In the genomic region with DNA sequence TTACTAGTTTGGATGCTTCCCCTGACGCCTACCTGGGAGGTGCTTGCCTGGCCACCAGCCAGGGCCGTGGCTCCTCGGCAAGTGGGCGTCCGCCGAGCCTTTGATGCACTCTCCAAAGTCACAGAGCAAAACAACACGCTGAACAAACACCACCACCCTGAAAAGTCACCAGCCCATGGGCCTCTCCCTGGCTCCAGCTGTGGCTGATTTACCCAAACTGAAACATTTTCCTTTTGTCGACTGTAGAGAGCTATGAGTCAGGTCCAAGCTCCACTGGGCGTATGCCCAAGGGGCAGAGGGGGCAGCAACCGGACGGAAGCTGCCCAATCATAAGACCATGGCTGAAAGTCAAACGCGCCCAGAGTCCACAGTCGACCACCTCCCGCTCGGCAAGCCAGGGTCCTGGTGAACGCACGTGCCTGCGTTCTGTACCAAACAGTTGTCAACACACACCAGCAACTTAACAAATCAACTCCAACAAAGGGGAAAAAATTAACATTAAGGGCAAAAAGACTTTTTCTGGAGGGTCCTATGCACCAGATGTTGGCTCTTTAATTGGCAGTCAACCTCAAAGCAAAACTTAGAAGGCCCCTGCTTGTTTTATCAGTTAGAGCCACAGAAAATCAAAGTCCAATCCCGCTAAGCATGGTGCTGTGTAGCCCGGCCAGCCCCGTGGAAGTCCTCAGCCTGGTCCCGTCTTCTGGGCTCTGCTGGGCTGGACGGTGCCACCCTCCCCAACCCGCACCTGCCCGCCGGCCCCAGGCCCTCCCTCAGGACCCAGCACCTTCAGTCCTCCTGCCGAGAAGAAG, we compare ENCODE assay signal across 2 cellular contexts.
TF ChIP-seq lines count a peak whose summit lies in the region.

No MANE protein-coding gene starts in this region.

TF ChIP-seq in HEK293, 187 proteins besides CTCF, POLR2A, EP300 and RAD21 (continued from another document and continues in another):
- TF ChIP-seq, protein P1, sequence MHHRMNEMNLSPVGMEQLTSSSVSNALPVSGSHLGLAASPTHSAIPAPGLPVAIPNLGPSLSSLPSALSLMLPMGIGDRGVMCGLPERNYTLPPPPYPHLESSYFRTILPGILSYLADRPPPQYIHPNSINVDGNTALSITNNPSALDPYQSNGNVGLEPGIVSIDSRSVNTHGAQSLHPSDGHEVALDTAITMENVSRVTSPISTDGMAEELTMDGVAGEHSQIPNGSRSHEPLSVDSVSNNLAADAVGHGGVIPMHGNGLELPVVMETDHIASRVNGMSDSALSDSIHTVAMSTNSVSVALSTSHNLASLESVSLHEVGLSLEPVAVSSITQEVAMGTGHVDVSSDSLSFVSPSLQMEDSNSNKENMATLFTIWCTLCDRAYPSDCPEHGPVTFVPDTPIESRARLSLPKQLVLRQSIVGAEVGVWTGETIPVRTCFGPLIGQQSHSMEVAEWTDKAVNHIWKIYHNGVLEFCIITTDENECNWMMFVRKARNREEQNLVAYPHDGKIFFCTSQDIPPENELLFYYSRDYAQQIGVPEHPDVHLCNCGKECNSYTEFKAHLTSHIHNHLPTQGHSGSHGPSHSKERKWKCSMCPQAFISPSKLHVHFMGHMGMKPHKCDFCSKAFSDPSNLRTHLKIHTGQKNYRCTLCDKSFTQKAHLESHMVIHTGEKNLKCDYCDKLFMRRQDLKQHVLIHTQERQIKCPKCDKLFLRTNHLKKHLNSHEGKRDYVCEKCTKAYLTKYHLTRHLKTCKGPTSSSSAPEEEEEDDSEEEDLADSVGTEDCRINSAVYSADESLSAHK (tag by site-specific recombination; IDR thresholded peaks at IDR 0.05), result no peak
- TF ChIP-seq GLIS2 (tag by site-specific recombination; IDR thresholded peaks at IDR 0.05) (peak; percentile 29), ZSCAN16 (tag by site-specific recombination; IDR thresholded peaks at IDR 0.05) (no peak), ZNF10 (tag by site-specific recombination; IDR thresholded peaks at IDR 0.05) (no peak), ZNF677 (tag by site-specific recombination; IDR thresholded peaks at IDR 0.05) (no peak), ZNF266 (tag by site-specific recombination; IDR thresholded peaks at IDR 0.05; ENCODE audit: low read depth) (no peak), ZNF324 (tag by site-specific recombination; IDR thresholded peaks at IDR 0.05) (no peak), ZNF335 (tag by site-specific recombination; conservative IDR thresholded peaks at IDR 0.05) (no peak), ZNF837 (tag by site-specific recombination; IDR thresholded peaks at IDR 0.05) (no peak), ZNF184 (tag by site-specific recombination; IDR thresholded peaks at IDR 0.05) (no peak), ZNF777 (tag by site-specific recombination; IDR thresholded peaks at IDR 0.05; ENCODE audit: borderline replicate concordance) (no peak), ZNF76 (tag by site-specific recombination; IDR thresholded peaks at IDR 0.05; ENCODE audit: borderline replicate concordance, low read depth) (no peak)
- TF ChIP-seq, protein P2, sequence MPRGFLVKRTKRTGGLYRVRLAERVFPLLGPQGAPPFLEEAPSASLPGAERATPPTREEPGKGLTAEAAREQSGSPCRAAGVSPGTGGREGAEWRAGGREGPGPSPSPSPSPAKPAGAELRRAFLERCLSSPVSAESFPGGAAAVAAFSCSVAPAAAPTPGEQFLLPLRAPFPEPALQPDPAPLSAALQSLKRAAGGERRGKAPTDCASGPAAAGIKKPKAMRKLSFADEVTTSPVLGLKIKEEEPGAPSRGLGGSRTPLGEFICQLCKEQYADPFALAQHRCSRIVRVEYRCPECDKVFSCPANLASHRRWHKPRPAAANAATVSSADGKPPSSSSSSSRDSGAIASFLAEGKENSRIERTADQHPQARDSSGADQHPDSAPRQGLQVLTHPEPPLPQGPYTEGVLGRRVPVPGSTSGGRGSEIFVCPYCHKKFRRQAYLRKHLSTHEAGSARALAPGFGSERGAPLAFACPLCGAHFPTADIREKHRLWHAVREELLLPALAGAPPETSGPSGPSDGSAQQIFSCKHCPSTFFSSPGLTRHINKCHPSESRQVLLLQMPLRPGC (tag by site-specific recombination; IDR thresholded peaks at IDR 0.05), result no peak
- TF ChIP-seq, protein P3, sequence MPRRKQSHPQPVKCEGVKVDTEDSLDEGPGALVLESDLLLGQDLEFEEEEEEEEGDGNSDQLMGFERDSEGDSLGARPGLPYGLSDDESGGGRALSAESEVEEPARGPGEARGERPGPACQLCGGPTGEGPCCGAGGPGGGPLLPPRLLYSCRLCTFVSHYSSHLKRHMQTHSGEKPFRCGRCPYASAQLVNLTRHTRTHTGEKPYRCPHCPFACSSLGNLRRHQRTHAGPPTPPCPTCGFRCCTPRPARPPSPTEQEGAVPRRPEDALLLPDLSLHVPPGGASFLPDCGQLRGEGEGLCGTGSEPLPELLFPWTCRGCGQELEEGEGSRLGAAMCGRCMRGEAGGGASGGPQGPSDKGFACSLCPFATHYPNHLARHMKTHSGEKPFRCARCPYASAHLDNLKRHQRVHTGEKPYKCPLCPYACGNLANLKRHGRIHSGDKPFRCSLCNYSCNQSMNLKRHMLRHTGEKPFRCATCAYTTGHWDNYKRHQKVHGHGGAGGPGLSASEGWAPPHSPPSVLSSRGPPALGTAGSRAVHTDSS (tag by site-specific recombination; IDR thresholded peaks at IDR 0.05), result no peak
- TF ChIP-seq, protein P4, sequence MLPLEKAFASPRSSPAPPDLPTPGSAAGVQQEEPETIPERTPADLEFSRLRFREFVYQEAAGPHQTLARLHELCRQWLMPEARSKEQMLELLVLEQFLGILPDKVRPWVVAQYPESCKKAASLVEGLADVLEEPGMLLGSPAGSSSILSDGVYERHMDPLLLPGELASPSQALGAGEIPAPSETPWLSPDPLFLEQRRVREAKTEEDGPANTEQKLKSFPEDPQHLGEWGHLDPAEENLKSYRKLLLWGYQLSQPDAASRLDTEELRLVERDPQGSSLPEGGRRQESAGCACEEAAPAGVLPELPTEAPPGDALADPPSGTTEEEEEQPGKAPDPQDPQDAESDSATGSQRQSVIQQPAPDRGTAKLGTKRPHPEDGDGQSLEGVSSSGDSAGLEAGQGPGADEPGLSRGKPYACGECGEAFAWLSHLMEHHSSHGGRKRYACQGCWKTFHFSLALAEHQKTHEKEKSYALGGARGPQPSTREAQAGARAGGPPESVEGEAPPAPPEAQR (tag by site-specific recombination; IDR thresholded peaks at IDR 0.05), result no peak
- TF ChIP-seq, protein P5, sequence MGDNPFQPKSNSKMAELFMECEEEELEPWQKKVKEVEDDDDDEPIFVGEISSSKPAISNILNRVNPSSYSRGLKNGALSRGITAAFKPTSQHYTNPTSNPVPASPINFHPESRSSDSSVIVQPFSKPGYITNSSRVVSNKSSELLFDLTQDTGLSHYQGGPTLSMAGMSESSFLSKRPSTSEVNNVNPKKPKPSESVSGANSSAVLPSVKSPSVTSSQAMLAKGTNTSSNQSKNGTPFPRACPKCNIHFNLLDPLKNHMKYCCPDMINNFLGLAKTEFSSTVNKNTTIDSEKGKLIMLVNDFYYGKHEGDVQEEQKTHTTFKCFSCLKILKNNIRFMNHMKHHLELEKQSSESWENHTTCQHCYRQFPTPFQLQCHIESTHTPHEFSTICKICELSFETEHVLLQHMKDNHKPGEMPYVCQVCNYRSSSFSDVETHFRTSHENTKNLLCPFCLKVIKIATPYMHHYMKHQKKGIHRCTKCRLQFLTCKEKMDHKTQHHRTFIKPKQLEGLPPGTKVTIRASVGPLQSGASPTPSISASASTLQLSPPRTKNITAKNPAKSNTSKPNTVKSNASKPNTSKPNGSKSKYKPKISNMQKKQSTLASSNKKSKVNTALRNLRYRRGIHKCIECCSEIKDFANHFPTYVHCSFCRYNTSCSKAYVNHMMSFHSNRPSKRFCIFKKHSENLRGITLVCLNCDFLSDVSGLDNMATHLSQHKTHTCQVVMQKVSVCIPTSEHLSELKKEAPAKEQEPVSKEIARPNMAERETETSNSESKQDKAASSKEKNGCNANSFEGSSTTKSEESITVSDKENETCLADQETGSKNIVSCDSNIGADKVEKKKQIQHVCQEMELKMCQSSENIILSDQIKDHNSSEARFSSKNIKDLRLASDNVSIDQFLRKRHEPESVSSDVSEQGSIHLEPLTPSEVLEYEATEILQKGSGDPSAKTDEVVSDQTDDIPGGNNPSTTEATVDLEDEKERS (tag by site-specific recombination; IDR thresholded peaks at IDR 0.05), result no peak

TF ChIP-seq in HepG2, 621 proteins besides CTCF, POLR2A, EP300 and RAD21 (continued from another document and continues in another):
- TF ChIP-seq, protein P6, sequence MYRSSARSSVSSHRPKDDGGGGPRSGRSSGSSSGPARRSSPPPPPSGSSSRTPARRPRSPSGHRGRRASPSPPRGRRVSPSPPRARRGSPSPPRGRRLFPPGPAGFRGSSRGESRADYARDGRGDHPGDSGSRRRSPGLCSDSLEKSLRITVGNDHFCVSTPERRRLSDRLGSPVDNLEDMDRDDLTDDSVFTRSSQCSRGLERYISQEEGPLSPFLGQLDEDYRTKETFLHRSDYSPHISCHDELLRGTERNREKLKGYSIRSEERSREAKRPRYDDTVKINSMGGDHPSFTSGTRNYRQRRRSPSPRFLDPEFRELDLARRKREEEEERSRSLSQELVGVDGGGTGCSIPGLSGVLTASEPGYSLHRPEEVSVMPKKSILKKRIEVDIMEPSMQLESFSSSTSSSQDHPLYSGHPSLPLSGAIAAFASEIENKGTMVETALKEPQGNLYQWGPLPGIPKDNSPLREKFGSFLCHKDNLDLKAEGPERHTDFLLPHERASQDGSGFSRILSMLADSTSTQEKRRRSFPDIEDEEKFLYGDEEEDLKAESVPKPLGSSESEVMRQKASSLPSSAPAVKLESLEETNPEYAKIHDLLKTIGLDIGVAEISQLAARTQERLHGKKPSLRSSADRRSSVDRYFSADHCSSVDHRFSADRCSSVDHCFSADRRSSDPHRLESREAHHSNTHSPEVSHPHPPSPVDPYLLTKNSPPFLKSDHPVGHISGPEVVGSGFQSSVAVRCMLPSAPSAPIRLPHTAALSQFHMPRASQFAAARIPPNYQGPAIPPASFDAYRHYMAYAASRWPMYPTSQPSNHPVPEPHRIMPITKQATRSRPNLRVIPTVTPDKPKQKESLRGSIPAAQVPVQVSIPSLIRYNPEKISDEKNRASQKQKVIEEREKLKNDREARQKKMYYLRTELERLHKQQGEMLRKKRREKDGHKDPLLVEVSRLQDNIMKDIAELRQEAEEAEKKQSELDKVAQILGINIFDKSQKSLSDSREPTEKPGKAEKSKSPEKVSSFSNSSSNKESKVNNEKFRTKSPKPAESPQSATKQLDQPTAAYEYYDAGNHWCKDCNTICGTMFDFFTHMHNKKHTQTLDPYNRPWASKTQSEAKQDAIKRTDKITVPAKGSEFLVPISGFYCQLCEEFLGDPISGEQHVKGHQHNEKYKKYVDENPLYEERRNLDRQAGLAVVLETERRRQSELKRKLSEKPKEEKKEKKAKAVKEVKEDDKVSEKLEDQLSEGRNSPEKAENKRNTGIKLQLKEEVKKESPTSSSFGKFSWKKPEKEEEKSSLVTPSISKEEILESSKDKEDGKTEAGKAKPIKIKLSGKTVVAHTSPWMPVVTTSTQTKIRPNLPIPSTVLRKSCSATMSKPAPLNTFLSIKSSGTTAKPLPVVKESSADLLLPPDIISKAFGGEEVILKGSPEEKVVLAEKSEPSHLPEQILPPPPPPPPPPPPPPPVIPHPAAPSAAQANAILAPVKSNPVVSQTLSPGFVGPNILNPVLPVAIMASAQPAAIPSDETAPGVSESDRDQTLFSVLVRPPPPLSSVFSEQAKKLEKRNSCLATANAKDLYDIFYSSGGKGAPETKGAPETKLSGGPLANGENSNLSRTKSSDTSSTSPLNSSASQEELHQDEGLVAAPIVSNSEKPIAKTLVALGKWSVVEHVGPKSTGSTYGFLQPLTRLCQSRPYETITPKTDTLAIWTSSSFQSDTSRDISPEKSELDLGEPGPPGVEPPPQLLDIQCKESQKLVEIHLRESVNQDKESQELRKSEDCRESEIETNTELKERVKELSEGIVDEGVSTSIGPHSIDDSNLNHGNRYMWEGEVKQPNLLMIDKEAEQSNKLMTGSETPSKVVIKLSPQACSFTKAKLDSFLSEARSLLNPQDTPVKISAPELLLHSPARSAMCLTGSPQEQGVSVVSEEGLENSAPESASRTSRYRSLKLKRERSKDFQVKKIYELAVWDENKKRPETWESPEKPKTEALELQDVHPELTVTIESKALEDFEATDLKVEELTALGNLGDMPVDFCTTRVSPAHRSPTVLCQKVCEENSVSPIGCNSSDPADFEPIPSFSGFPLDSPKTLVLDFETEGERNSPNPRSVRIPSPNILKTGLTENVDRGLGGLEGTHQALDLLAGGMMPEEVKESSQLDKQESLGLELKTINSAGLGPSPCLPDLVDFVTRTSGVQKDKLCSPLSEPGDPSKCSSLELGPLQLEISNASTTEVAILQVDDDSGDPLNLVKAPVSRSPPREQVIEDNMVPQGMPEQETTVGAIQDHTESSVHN (CRISPR knock-in tag; IDR thresholded peaks at IDR 0.05), result no peak
- peak; percentile 88 for TF ChIP-seq NFKB2 (CRISPR knock-in tag; IDR thresholded peaks at IDR 0.05; ENCODE audit: borderline replicate concordance)
- no peak; the same call in 1 of the 2 replicates for TF ChIP-seq ZNF510 (CRISPR knock-in tag; IDR thresholded peaks at IDR 0.05; ENCODE audit: low read depth)
- peak; percentile 85; the same call in 1 of the 2 replicates for TF ChIP-seq ZNF337 (CRISPR knock-in tag; IDR thresholded peaks at IDR 0.05; ENCODE audit: borderline replicate concordance, low read depth)
- no peak for TF ChIP-seq YY1 (IDR thresholded peaks at IDR 0.05; ENCODE audit: insufficient read depth, insufficient replicate concordance, low read depth, low read length)
- TF ChIP-seq ZNF260 (CRISPR knock-in tag; IDR thresholded peaks at IDR 0.05; ENCODE audit: borderline replicate concordance, low read depth), result no peak
- TF ChIP-seq MIER2 (CRISPR knock-in tag; IDR thresholded peaks at IDR 0.05), result peak; percentile 81
- TF ChIP-seq NR1H2 (CRISPR knock-in tag; IDR thresholded peaks at IDR 0.05; ENCODE audit: borderline replicate concordance, low read depth), result no peak
- TF ChIP-seq ZNF343 (CRISPR knock-in tag; IDR thresholded peaks at IDR 0.05), result no peak
- no peak for TF ChIP-seq CBX1 (IDR thresholded peaks at IDR 0.05; ENCODE audit: low read depth)
- TF ChIP-seq ZNF589 (CRISPR knock-in tag; conservative IDR thresholded peaks at IDR 0.05), result peak; percentile 55; the same call in 1 of the 2 replicates
- TF ChIP-seq NR2F6 (IDR thresholded peaks at IDR 0.05), result peak; percentile 87
- peak; percentile 84 for TF ChIP-seq NR2F6 (CRISPR knock-in tag; IDR thresholded peaks at IDR 0.05)
- TF ChIP-seq, protein P7, sequence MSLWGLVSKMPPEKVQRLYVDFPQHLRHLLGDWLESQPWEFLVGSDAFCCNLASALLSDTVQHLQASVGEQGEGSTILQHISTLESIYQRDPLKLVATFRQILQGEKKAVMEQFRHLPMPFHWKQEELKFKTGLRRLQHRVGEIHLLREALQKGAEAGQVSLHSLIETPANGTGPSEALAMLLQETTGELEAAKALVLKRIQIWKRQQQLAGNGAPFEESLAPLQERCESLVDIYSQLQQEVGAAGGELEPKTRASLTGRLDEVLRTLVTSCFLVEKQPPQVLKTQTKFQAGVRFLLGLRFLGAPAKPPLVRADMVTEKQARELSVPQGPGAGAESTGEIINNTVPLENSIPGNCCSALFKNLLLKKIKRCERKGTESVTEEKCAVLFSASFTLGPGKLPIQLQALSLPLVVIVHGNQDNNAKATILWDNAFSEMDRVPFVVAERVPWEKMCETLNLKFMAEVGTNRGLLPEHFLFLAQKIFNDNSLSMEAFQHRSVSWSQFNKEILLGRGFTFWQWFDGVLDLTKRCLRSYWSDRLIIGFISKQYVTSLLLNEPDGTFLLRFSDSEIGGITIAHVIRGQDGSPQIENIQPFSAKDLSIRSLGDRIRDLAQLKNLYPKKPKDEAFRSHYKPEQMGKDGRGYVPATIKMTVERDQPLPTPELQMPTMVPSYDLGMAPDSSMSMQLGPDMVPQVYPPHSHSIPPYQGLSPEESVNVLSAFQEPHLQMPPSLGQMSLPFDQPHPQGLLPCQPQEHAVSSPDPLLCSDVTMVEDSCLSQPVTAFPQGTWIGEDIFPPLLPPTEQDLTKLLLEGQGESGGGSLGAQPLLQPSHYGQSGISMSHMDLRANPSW (CRISPR knock-in tag; IDR thresholded peaks at IDR 0.05; ENCODE audit: borderline replicate concordance), result peak; percentile 95; the same call in 1 of the 2 replicates
- peak; percentile 60; the same call in 1 of the 2 replicates for TF ChIP-seq KDM4B (CRISPR knock-in tag; IDR thresholded peaks at IDR 0.05)
- peak; percentile 96 for TF ChIP-seq JUN (CRISPR knock-in tag; IDR thresholded peaks at IDR 0.05)
- TF ChIP-seq KDM1A (CRISPR knock-in tag; IDR thresholded peaks at IDR 0.05), result no peak
- TF ChIP-seq THYN1 (CRISPR knock-in tag; IDR thresholded peaks at IDR 0.05; ENCODE audit: borderline replicate concordance, low read depth), result no peak
